ENCODE assay signal across 23 cellular contexts in the genomic region with DNA sequence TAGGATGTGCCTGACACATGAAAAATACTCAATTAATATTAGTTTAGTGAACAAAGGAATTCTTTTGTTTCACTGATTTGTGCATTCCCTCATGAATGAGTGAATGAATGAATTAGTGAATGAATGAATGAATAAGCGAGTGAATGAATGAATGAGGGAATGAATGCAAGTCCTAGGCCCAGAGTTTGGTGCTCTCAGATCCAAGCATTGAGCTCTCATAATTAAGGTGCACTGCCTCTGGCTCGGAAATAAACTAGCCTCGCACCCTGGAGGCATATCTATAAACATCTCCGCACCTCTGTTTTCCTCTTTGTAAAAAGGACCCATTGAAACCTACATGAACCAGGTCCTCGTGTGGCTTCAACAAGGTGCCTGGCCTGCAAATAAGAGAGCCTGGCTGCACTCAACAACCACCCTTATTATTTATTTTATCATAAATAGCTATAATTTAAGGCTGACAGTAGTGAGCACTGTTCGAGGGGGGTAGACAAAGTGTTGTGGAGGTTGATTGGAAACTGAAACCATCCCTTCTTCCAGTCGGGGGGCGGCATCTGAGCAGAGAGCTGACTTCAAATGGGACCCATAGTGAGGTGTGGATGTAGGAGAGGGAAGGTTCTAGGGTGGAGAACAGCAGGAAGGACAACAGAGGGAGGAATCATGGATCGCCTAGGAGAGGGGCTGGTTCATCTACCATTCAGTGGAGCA.
"Had no signal": no experiment of that assay in that cellular context is flagged by ENCODE, and none has a peak within 500 bp of the region (broad histone marks: within the 10 kb centered on the region; RNA-seq: fewer than 3 reads in every experiment).

No MANE protein-coding gene starts in this region.

- H3K4me3 ChIP-seq: cardiac muscle cell, MG63, SJCRH30 had no signal

- H3K36me3 Mint-ChIP-seq: activated naive CD4-positive, alpha-beta T cell treated with anti-CD3 and anti-CD28 coated beads, Interleukin-2, amount 10 ng/mL, durations not matched to agents 7 days and 5 days; activated naive CD8-positive, alpha-beta T cell treated with anti-CD3 and anti-CD28 coated beads for 36 hours had no signal

- H3K27me3 Mint-ChIP-seq: activated naive CD8-positive, alpha-beta T cell treated with anti-CD3 and anti-CD28 coated beads for 36 hours had no signal

- H3K27ac ChIP-seq: brain microvascular endothelial cell, cardiac muscle cell, SJCRH30 had no signal

- H3K36me3 ChIP-seq: brain microvascular endothelial cell, cardiac muscle cell, MG63, SJCRH30 had no signal

- ATAC-seq: activated CD4-positive, CD25-positive, alpha-beta regulatory T cell treated with anti-CD3 and anti-CD28 coated beads, Interleukin-2, amount 50 U/mL, for 24 hours; Right ventricle myocardium inferior had no signal

- H3K4me3 Mint-ChIP-seq: activated naive CD4-positive, alpha-beta T cell treated with anti-CD3 and anti-CD28 coated beads, Interleukin-2, amount 10 ng/mL, durations not matched to agents 7 days and 5 days; activated naive CD8-positive, alpha-beta T cell treated with anti-CD3 and anti-CD28 coated beads for 36 hours; T-helper 1 cell treated with Interleukin-12 subunit alpha and Interleukin-12 subunit beta and Interleukin-4 antibody, amounts not matched to agents 30 μg/mL and 1 μg/mL, for 36 hours had no signal

- H3K27me3 ChIP-seq: brain microvascular endothelial cell, cardiac muscle cell, MG63, SJCRH30 had no signal

- H3K9me3 ChIP-seq: MG63, SJCRH30, SK-N-SH had no signal

- H3K27ac Mint-ChIP-seq: activated naive CD4-positive, alpha-beta T cell treated with anti-CD3 and anti-CD28 coated beads, Interleukin-2, amount 10 ng/mL, durations not matched to agents 7 days and 5 days; activated naive CD8-positive, alpha-beta T cell treated with anti-CD3 and anti-CD28 coated beads for 36 hours; activated T-helper 2 cell treated with anti-CD3 and anti-CD28 coated beads, Interferon-gamma antibody, Interleukin-2, Interleukin-4, amounts not matched to agents 10 μg/mL and 5 μg/mL and 100 μg/mL, durations not matched to agents 14 hours and 24 hours and 36 hours had no signal

- H3K4me2 ChIP-seq: SK-N-SH had no signal

- H3K9ac ChIP-seq: SK-N-SH had no signal

- H3K9me3 Mint-ChIP-seq: activated naive CD4-positive, alpha-beta T cell treated with anti-CD3 and anti-CD28 coated beads, Interleukin-2, amount 10 ng/mL, durations not matched to agents 7 days and 5 days; activated naive CD8-positive, alpha-beta T cell treated with anti-CD3 and anti-CD28 coated beads for 36 hours; activated T-helper 2 cell treated with anti-CD3 and anti-CD28 coated beads, Interferon-gamma antibody, Interleukin-2, Interleukin-4, amounts not matched to agents 10 μg/mL and 5 μg/mL and 100 μg/mL, durations not matched to agents 14 hours and 24 hours and 36 hours; T-helper 1 cell treated with Interleukin-12 subunit alpha and Interleukin-12 subunit beta and Interleukin-4 antibody, amounts not matched to agents 30 μg/mL and 1 μg/mL, for 36 hours had no signal

- H3K4me1 Mint-ChIP-seq: activated naive CD4-positive, alpha-beta T cell treated with anti-CD3 and anti-CD28 coated beads, Interleukin-2, amount 10 ng/mL, durations not matched to agents 7 days and 5 days had no signal

- DNase-seq: activated CD4-positive, alpha-beta T cell treated with anti-CD3 and anti-CD28 coated beads for 4 hours; activated gamma-delta T cell treated with Interleukin-2 at 50 U/mL for 16 hours; activated naive CD4-positive, alpha-beta T cell treated with anti-CD3 and anti-CD28 coated beads, Interleukin-2, amount 10 ng/mL, durations not matched to agents 7 days and 5 days; activated naive CD8-positive, alpha-beta T cell treated with anti-CD3 and anti-CD28 coated beads for 36 hours; activated T-cell treated with anti-CD3 and anti-CD28 coated beads for 4 hours; activated T-cell treated with anti-CD3 and anti-CD28 coated beads, Interleukin-2, amount 50 U/mL, for 48 hours; brain microvascular endothelial cell; MG63; MV-4-11; NCI-H1105; NCI-H1436; NCI-H1694 treated with DMSO at 0.1 percent for 48 hours; NCI-H2029 treated with DMSO at 0.1 percent for 48 hours; NCI-H345; NCI-H510A; NCI-H526 treated with DMSO at 0.1 percent for 48 hours; SJCRH30; SK-N-SH had no signal
